In the genomic region with DNA sequence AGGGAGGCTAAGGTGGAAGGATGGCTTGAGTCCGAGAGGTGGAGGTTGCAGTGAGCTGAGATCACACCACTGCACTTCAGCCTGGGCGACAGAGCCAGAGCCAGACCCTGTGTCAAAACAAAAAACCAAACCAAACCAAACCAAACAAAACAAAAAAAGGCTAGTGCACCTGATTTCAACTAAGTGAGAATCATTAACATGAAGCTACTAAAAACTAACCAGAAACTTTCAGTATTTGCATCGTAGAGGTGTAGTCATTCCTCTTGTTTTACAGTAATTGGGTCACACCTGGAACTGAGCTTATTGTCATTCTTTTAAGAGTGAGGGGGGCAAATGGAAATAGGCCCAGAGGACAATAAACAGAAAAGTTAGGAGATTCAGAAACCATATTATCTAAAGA, we compare ENCODE assay signal across 1 cellular context.
A peak's percentile ranks its signal among the peaks of the same experiment; 100 is the strongest.
TF ChIP-seq lines count a peak whose summit lies in the region.

No MANE protein-coding gene starts in this region.

TF ChIP-seq in GM12878, 131 proteins besides CTCF, POLR2A, EP300 and RAD21 (continued from another document and continues in another):
- TF ChIP-seq, protein P1, sequence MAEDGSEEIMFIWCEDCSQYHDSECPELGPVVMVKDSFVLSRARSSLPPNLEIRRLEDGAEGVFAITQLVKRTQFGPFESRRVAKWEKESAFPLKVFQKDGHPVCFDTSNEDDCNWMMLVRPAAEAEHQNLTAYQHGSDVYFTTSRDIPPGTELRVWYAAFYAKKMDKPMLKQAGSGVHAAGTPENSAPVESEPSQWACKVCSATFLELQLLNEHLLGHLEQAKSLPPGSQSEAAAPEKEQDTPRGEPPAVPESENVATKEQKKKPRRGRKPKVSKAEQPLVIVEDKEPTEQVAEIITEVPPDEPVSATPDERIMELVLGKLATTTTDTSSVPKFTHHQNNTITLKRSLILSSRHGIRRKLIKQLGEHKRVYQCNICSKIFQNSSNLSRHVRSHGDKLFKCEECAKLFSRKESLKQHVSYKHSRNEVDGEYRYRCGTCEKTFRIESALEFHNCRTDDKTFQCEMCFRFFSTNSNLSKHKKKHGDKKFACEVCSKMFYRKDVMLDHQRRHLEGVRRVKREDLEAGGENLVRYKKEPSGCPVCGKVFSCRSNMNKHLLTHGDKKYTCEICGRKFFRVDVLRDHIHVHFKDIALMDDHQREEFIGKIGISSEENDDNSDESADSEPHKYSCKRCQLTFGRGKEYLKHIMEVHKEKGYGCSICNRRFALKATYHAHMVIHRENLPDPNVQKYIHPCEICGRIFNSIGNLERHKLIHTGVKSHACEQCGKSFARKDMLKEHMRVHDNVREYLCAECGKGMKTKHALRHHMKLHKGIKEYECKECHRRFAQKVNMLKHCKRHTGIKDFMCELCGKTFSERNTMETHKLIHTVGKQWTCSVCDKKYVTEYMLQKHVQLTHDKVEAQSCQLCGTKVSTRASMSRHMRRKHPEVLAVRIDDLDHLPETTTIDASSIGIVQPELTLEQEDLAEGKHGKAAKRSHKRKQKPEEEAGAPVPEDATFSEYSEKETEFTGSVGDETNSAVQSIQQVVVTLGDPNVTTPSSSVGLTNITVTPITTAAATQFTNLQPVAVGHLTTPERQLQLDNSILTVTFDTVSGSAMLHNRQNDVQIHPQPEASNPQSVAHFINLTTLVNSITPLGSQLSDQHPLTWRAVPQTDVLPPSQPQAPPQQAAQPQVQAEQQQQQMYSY (CRISPR knock-in tag; IDR thresholded peaks at IDR 0.05) = no peak
- no peak for TF ChIP-seq BRCA1 (IDR thresholded peaks at IDR 0.05; ENCODE audit: low read depth, low read length)
- no peak for TF ChIP-seq KDM1A (IDR thresholded peaks at IDR 0.05; ENCODE audit: borderline replicate concordance)
- no peak; the same call in 1 of the 2 replicates for TF ChIP-seq NR2F1 (conservative IDR thresholded peaks at IDR 0.05)
- TF ChIP-seq TCF3 (IDR thresholded peaks at IDR 0.05; ENCODE audit: borderline replicate concordance, insufficient read depth, low read depth, low read length) = no peak; the same call in 1 of the 2 replicates
- TF ChIP-seq, protein P2, sequence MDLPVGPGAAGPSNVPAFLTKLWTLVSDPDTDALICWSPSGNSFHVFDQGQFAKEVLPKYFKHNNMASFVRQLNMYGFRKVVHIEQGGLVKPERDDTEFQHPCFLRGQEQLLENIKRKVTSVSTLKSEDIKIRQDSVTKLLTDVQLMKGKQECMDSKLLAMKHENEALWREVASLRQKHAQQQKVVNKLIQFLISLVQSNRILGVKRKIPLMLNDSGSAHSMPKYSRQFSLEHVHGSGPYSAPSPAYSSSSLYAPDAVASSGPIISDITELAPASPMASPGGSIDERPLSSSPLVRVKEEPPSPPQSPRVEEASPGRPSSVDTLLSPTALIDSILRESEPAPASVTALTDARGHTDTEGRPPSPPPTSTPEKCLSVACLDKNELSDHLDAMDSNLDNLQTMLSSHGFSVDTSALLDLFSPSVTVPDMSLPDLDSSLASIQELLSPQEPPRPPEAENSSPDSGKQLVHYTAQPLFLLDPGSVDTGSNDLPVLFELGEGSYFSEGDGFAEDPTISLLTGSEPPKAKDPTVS (IDR thresholded peaks at IDR 0.05; ENCODE audit: low read depth, low read length) = no peak
- 0 out of 2 replicates have a peak, but pooled peaks have one; percentile 6 for TF ChIP-seq BCL11A (IDR thresholded peaks at IDR 0.05; ENCODE audit: low read depth, low read length)
- TF ChIP-seq CREB1 (IDR thresholded peaks at IDR 0.05; ENCODE audit: low read depth) = no peak
- TF ChIP-seq, protein P3, sequence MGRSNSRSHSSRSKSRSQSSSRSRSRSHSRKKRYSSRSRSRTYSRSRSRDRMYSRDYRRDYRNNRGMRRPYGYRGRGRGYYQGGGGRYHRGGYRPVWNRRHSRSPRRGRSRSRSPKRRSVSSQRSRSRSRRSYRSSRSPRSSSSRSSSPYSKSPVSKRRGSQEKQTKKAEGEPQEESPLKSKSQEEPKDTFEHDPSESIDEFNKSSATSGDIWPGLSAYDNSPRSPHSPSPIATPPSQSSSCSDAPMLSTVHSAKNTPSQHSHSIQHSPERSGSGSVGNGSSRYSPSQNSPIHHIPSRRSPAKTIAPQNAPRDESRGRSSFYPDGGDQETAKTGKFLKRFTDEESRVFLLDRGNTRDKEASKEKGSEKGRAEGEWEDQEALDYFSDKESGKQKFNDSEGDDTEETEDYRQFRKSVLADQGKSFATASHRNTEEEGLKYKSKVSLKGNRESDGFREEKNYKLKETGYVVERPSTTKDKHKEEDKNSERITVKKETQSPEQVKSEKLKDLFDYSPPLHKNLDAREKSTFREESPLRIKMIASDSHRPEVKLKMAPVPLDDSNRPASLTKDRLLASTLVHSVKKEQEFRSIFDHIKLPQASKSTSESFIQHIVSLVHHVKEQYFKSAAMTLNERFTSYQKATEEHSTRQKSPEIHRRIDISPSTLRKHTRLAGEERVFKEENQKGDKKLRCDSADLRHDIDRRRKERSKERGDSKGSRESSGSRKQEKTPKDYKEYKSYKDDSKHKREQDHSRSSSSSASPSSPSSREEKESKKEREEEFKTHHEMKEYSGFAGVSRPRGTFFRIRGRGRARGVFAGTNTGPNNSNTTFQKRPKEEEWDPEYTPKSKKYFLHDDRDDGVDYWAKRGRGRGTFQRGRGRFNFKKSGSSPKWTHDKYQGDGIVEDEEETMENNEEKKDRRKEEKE (IDR thresholded peaks at IDR 0.05) = no peak
- TF ChIP-seq YY1 (IDR thresholded peaks at IDR 0.05; ENCODE audit: low read depth, low read length) = no peak
- 0 out of 2 replicates have a peak, but pooled peaks have one; percentile 34 for TF ChIP-seq ZNF217 (IDR thresholded peaks at IDR 0.05)
- no peak for TF ChIP-seq RFX5 (IDR thresholded peaks at IDR 0.05; ENCODE audit: low read depth, low read length)
- no peak for TF ChIP-seq HDAC6 (IDR thresholded peaks at IDR 0.05; ENCODE audit: unreplicated experiment)
- no peak for TF ChIP-seq ZNF384 (IDR thresholded peaks at IDR 0.05; ENCODE audit: borderline replicate concordance, low read depth, low read length)
- TF ChIP-seq ESRRA (IDR thresholded peaks at IDR 0.05; ENCODE audit: low read length) = no peak
- TF ChIP-seq, protein P4, sequence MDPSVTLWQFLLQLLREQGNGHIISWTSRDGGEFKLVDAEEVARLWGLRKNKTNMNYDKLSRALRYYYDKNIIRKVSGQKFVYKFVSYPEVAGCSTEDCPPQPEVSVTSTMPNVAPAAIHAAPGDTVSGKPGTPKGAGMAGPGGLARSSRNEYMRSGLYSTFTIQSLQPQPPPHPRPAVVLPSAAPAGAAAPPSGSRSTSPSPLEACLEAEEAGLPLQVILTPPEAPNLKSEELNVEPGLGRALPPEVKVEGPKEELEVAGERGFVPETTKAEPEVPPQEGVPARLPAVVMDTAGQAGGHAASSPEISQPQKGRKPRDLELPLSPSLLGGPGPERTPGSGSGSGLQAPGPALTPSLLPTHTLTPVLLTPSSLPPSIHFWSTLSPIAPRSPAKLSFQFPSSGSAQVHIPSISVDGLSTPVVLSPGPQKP (IDR thresholded peaks at IDR 0.05; ENCODE audit: low read depth, low read length) = no peak
- no peak for TF ChIP-seq SIX5 (IDR thresholded peaks at IDR 0.05; ENCODE audit: low read depth, low read length, severe bottlenecking)
- TF ChIP-seq WRNIP1 (IDR thresholded peaks at IDR 0.05; ENCODE audit: borderline replicate concordance, low read depth, low read length) = no peak
- TF ChIP-seq ATF7 (IDR thresholded peaks at IDR 0.05; ENCODE audit: low read depth) = peak; percentile 85
- TF ChIP-seq DPF2 (IDR thresholded peaks at IDR 0.05) = 0 out of 2 replicates have a peak, but pooled peaks have one; percentile 31
- no peak for TF ChIP-seq TCF12 (IDR thresholded peaks at IDR 0.05; ENCODE audit: low read depth, low read length)
- 0 out of 2 replicates have a peak, but pooled peaks have one; percentile 21 for TF ChIP-seq JUND (IDR thresholded peaks at IDR 0.05; ENCODE audit: low read depth, low read length)
- TF ChIP-seq, protein P5, sequence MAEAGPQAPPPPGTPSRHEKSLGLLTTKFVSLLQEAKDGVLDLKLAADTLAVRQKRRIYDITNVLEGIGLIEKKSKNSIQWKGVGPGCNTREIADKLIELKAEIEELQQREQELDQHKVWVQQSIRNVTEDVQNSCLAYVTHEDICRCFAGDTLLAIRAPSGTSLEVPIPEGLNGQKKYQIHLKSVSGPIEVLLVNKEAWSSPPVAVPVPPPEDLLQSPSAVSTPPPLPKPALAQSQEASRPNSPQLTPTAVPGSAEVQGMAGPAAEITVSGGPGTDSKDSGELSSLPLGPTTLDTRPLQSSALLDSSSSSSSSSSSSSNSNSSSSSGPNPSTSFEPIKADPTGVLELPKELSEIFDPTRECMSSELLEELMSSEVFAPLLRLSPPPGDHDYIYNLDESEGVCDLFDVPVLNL (IDR thresholded peaks at IDR 0.05; ENCODE audit: low read depth, low read length) = no peak
- no peak for TF ChIP-seq MYB (IDR thresholded peaks at IDR 0.05; ENCODE audit: borderline replicate concordance, low read depth, low read length)
- no peak for TF ChIP-seq ZSCAN29 (IDR thresholded peaks at IDR 0.05)
- TF ChIP-seq CEBPB (IDR thresholded peaks at IDR 0.05; ENCODE audit: borderline replicate concordance in 1 of 2, low read depth in 2 of 2, low read length in 2 of 2) = no peak
- no peak for TF ChIP-seq RBBP5 (conservative IDR thresholded peaks at IDR 0.05)
- TF ChIP-seq NBN (IDR thresholded peaks at IDR 0.05) = peak; percentile 69
- 0 out of 2 replicates have a peak, but pooled peaks have one; percentile 56 for TF ChIP-seq NFIC (IDR thresholded peaks at IDR 0.05; ENCODE audit: low read depth, low read length)
- no peak for TF ChIP-seq TAF1 (IDR thresholded peaks at IDR 0.05; ENCODE audit: borderline replicate concordance, low read depth, low read length)
- 0 out of 2 replicates have a peak, but pooled peaks have one; percentile 58 for TF ChIP-seq STAT3 (IDR thresholded peaks at IDR 0.05; ENCODE audit: low read depth, low read length)
- TF ChIP-seq NFYA (IDR thresholded peaks at IDR 0.05; ENCODE audit: borderline replicate concordance, low read depth, low read length) = no peak
- TF ChIP-seq RB1 (IDR thresholded peaks at IDR 0.05; ENCODE audit: borderline replicate concordance) = no peak
- peak; percentile 49; the same call in 1 of the 3 replicates for TF ChIP-seq POU2F2 (IDR thresholded peaks at IDR 0.05; ENCODE audit: borderline replicate concordance, low read depth, low read length)
- TF ChIP-seq RAD51 (IDR thresholded peaks at IDR 0.05) = no peak; the same call in 1 of the 2 replicates
- peak; percentile 46; the same call in 1 of the 2 replicates for TF ChIP-seq CREM (IDR thresholded peaks at IDR 0.05; ENCODE audit: low read depth)
- no peak for TF ChIP-seq HDAC2 (IDR thresholded peaks at IDR 0.05)
- 0 out of 2 replicates have a peak, but pooled peaks have one; percentile 60 for TF ChIP-seq CHD1 (IDR thresholded peaks at IDR 0.05; ENCODE audit: low read depth, low read length)
- TF ChIP-seq, protein P6, sequence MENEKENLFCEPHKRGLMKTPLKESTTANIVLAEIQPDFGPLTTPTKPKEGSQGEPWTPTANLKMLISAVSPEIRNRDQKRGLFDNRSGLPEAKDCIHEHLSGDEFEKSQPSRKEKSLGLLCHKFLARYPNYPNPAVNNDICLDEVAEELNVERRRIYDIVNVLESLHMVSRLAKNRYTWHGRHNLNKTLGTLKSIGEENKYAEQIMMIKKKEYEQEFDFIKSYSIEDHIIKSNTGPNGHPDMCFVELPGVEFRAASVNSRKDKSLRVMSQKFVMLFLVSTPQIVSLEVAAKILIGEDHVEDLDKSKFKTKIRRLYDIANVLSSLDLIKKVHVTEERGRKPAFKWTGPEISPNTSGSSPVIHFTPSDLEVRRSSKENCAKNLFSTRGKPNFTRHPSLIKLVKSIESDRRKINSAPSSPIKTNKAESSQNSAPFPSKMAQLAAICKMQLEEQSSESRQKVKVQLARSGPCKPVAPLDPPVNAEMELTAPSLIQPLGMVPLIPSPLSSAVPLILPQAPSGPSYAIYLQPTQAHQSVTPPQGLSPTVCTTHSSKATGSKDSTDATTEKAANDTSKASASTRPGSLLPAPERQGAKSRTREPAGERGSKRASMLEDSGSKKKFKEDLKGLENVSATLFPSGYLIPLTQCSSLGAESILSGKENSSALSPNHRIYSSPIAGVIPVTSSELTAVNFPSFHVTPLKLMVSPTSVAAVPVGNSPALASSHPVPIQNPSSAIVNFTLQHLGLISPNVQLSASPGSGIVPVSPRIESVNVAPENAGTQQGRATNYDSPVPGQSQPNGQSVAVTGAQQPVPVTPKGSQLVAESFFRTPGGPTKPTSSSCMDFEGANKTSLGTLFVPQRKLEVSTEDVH (IDR thresholded peaks at IDR 0.05; ENCODE audit: low read depth, partially characterized antibody) = no peak
- TF ChIP-seq, protein P7, sequence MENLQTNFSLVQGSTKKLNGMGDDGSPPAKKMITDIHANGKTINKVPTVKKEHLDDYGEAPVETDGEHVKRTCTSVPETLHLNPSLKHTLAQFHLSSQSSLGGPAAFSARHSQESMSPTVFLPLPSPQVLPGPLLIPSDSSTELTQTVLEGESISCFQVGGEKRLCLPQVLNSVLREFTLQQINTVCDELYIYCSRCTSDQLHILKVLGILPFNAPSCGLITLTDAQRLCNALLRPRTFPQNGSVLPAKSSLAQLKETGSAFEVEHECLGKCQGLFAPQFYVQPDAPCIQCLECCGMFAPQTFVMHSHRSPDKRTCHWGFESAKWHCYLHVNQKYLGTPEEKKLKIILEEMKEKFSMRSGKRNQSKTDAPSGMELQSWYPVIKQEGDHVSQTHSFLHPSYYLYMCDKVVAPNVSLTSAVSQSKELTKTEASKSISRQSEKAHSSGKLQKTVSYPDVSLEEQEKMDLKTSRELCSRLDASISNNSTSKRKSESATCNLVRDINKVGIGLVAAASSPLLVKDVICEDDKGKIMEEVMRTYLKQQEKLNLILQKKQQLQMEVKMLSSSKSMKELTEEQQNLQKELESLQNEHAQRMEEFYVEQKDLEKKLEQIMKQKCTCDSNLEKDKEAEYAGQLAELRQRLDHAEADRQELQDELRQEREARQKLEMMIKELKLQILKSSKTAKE (IDR thresholded peaks at IDR 0.05; ENCODE audit: low read depth, poor library complexity, severe bottlenecking) = peak; percentile 77
- no peak for TF ChIP-seq KAT2A (conservative IDR thresholded peaks at IDR 0.05; ENCODE audit: control insufficient read depth, low read depth, low read length)
